In genomic region chr2:157628282-157628531, GRCh38 we compare ENCODE assay signal across 8 cellular contexts. TPM values are rescaled to one million over a fixed set of nuclear protein-coding genes. Genes with fewer than 3 reads are reported as not detected.
DNase-seq lines count a peak whose midpoint lies in the region; ATAC-seq lines count a peak whose summit lies in the region.

No MANE protein-coding gene starts in this region.

- H3K27ac Mint-ChIP-seq in activated CD4-positive, alpha-beta T cell treated with anti-CD3 and anti-CD28 coated beads, Interleukin-2, amount 10 ng/mL, durations not matched to agents 7 days and 5 days, result peak overlapping the region; percentile 79

- H3K27me3 ChIP-seq in mucosa of rectum (ENCODE audit: control insufficient read depth in 2 of 2, insufficient read depth in 2 of 2, low read length in 2 of 2), result peaks cover 0 to 4% of the 10 kb centered on the region in 2 donors

- H3K36me3 ChIP-seq in mucosa of rectum (ENCODE audit: control insufficient read depth in 2 of 2, insufficient read depth in 2 of 2, low read length in 2 of 2), result no peaks in the 10 kb centered on the region

- peak overlapping the region; percentile 54 to 62 for H3K9ac ChIP-seq in mucosa of rectum (ENCODE audit: low read depth in 1 of 2, low read length in 2 of 2)

- POLR2A ChIA-PET in activated CD4-positive, alpha-beta T cell treated with anti-CD3 and anti-CD28 coated beads, Interleukin-2, amount 10 ng/mL, durations not matched to agents 7 days and 5 days (lab: Charles Lee), result no interaction called here

- CTCF ChIA-PET in activated CD4-positive, alpha-beta T cell treated with anti-CD3 and anti-CD28 coated beads, Interleukin-2, amount 10 ng/mL, durations not matched to agents 7 days and 5 days (lab: Charles Lee), result interaction anchor here (0.8 to 3.2 kb wide), 13 partner anchors 10 to 383 kb away, joined by 3 to 14 read pairs (median 4); no protein-coding TSS in a partner anchor

- ATAC-seq in HG03571 (IDR thresholded peaks at IDR 0.05; ENCODE audit: unreplicated experiment), result peak; percentile 13
- ATAC-seq in HG03280 (IDR thresholded peaks at IDR 0.05; ENCODE audit: unreplicated experiment), result no peak

- peaks cover 36% of the 10 kb centered on the region for H3K4me1 Mint-ChIP-seq in activated CD4-positive, alpha-beta T cell treated with anti-CD3 and anti-CD28 coated beads, Interleukin-2, amount 10 ng/mL, durations not matched to agents 7 days and 5 days

- no peak for DNase-seq in activated CD4-positive, alpha-beta T cell treated with anti-CD3 and anti-CD28 coated beads, Interleukin-2, amount 10 ng/mL, durations not matched to agents 7 days and 5 days
- DNase-seq in activated CD4-positive, alpha-beta T cell treated with anti-CD3 and anti-CD28 coated beads for 48 hours, result no peak
- DNase-seq in caudate nucleus (lab: John Stamatoyannopoulos, UW) (peak in 8 of 61 donors; percentile 32 to 72 (median 62)), NOMO-1 treated with dmso at 0.1 percent for 144 hours (lab: John Stamatoyannopoulos, UW; ENCODE audit: unreplicated experiment) (no peak), superior temporal gyrus (ENCODE audit: extremely low spot score) (no peak)

- H3K4me3 ChIP-seq in mucosa of rectum (ENCODE audit: low read length in 2 of 2), result peak overlapping the region; percentile 82

- peak overlapping the region; percentile 79 for H3K4me3 Mint-ChIP-seq in activated CD4-positive, alpha-beta T cell treated with anti-CD3 and anti-CD28 coated beads, Interleukin-2, amount 10 ng/mL, durations not matched to agents 7 days and 5 days

- peaks cover 5% of the 10 kb centered on the region for H3K36me3 Mint-ChIP-seq in activated CD4-positive, alpha-beta T cell treated with anti-CD3 and anti-CD28 coated beads, Interleukin-2, amount 10 ng/mL, durations not matched to agents 7 days and 5 days (ENCODE audit: low read depth)

- H3K9me3 Mint-ChIP-seq in activated CD4-positive, alpha-beta T cell treated with anti-CD3 and anti-CD28 coated beads, Interleukin-2, amount 10 ng/mL, durations not matched to agents 7 days and 5 days, result peaks cover 8% of the 10 kb centered on the region

- peaks cover 3 to 6% of the 10 kb centered on the region in 2 donors for H3K4me1 ChIP-seq in mucosa of rectum (ENCODE audit: control insufficient read depth in 2 of 2, insufficient read depth in 2 of 2, low read length in 2 of 2)

- no peaks in the 10 kb centered on the region for H3K9me3 ChIP-seq in mucosa of rectum (ENCODE audit: control insufficient read depth in 2 of 2, low read length in 2 of 2)

- peaks cover 7% of the 10 kb centered on the region for H3K27me3 Mint-ChIP-seq in activated CD4-positive, alpha-beta T cell treated with anti-CD3 and anti-CD28 coated beads, Interleukin-2, amount 10 ng/mL, durations not matched to agents 7 days and 5 days

- H3K27ac ChIP-seq in caudate nucleus (ENCODE audit: low read depth, low read length) (peak overlapping the region; percentile 62), mucosa of rectum (ENCODE audit: low read depth in 2 of 2, low read length in 2 of 2) (peak overlapping the region; percentile 86)

RNA-seq across cellular contexts. Expression of gene ACVR1C, which starts 0.5 kb away (rescaled TPM):
- total RNA-seq in activated CD4-positive, alpha-beta T cell treated with anti-CD3 and anti-CD28 coated beads, Interleukin-2, amount 10 ng/mL, durations not matched to agents 7 days and 5 days, result 1 to 10 TPM; 2.2 to 2.5 TPM
